ENCODE assay signal across 12 cellular contexts in the genomic region with DNA sequence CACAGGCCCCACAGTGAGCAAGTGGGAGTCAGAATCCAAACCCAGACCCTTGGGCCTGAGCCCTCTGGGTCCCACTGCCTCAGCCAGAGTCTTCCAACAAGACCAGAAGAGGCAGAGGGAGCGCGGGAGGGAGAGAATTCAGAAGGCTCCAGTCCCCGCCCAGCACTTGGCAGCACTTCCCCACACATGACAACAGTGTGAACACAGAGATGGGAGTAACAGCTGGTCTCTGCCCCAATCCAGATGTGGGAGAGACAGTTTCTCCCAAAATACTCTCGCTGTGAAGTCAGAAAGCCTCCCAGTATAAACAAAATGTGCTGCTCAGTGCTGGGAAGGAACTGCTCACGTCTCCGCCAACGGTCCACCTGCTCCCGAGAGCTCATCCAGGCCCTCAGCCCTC.
DNase-seq lines count a peak whose midpoint lies in the region; ATAC-seq and TF ChIP-seq lines count a peak whose summit lies in the region.
"Had no signal": no experiment of that assay in that cellular context is flagged by ENCODE, and none has a peak within 500 bp of the region (broad histone marks: within the 10 kb centered on the region; RNA-seq: fewer than 3 reads in every experiment).

No MANE protein-coding gene starts in this region.

- TF ChIP-seq CTCF in cardiac fibroblast (IDR thresholded peaks at IDR 0.05; ENCODE audit: low read depth, low read length): no peak
- TF ChIP-seq CTCF in glutamatergic neuron (IDR thresholded peaks at IDR 0.05; ENCODE audit: partially characterized antibody, unreplicated experiment): no peak

- intact Hi-C loops in left ventricle myocardium superior (cut with micrococcal nuclease) (no loop called here), posterior cingulate gyrus (cut with DNase I) (no loop called here)

- DNase-seq in cardiac fibroblast (ENCODE audit: low read depth in 2 of 2) (peak; percentile 43 to 73), left ventricle myocardium superior (peak; percentile 92), posterior cingulate gyrus (peak; percentile 57 to 95 (median 72)), glutamatergic neuron (no peak)
- DNase-seq in activated naive CD4-positive, alpha-beta T cell treated with anti-CD3 and anti-CD28 coated beads, Interleukin-2, amount 10 ng/mL, durations not matched to agents 7 days and 5 days: no peak
- no peak for DNase-seq in activated naive CD4-positive, alpha-beta T cell treated with anti-CD3 and anti-CD28 coated beads, Interleukin-2, amount 50 U/mL, for 72 hours (ENCODE audit: low spot score in 2 of 2)
- DNase-seq: activated CD4-positive, CD25-positive, alpha-beta regulatory T cell; activated T-cell treated with anti-CD3 and anti-CD28 coated beads, Interleukin-2, amount 50 U/mL, for 4 hours; DMS79; NCI-H526 treated with DMSO at 0.1 percent for 48 hours had no signal

- H3K27ac Mint-ChIP-seq in glutamatergic neuron (ENCODE audit: unreplicated experiment): no peak overlapping the region
- H3K27ac Mint-ChIP-seq in activated naive CD4-positive, alpha-beta T cell treated with anti-CD3 and anti-CD28 coated beads, Interleukin-2, amount 10 ng/mL, durations not matched to agents 7 days and 5 days: no peak overlapping the region
- H3K27ac Mint-ChIP-seq in activated naive CD4-positive, alpha-beta T cell treated with anti-CD3 and anti-CD28 coated beads, Interleukin-2, amount 50 U/mL, for 72 hours: no peak overlapping the region

- no peak overlapping the region for H3K4me3 Mint-ChIP-seq in glutamatergic neuron (ENCODE audit: unreplicated experiment)
- no peak overlapping the region for H3K4me3 Mint-ChIP-seq in activated naive CD4-positive, alpha-beta T cell treated with anti-CD3 and anti-CD28 coated beads, Interleukin-2, amount 10 ng/mL, durations not matched to agents 7 days and 5 days
- H3K4me3 Mint-ChIP-seq: activated T-cell treated with anti-CD3 and anti-CD28 coated beads, Interleukin-2, amount 50 U/mL, for 4 hours had no signal

- no peak overlapping the region for H3K4me3 ChIP-seq in cardiac fibroblast (replicated peaks in 1 of 2; ENCODE audit: low read depth in 2 of 2, low read length in 2 of 2)
- H3K4me3 ChIP-seq: smooth muscle cell had no signal

- peaks cover 1% of the 10 kb centered on the region for H3K9me3 Mint-ChIP-seq in glutamatergic neuron (ENCODE audit: unreplicated experiment)
- no peaks in the 10 kb centered on the region for H3K9me3 Mint-ChIP-seq in activated naive CD4-positive, alpha-beta T cell treated with anti-CD3 and anti-CD28 coated beads, Interleukin-2, amount 10 ng/mL, durations not matched to agents 7 days and 5 days
- no peaks in the 10 kb centered on the region for H3K9me3 Mint-ChIP-seq in activated naive CD4-positive, alpha-beta T cell treated with anti-CD3 and anti-CD28 coated beads, Interleukin-2, amount 50 U/mL, for 72 hours
- H3K9me3 Mint-ChIP-seq: activated T-cell treated with anti-CD3 and anti-CD28 coated beads, Interleukin-2, amount 50 U/mL, for 4 hours had no signal

- peaks cover 3% of the 10 kb centered on the region for H3K27me3 Mint-ChIP-seq in glutamatergic neuron (ENCODE audit: unreplicated experiment)
- H3K27me3 Mint-ChIP-seq in activated naive CD4-positive, alpha-beta T cell treated with anti-CD3 and anti-CD28 coated beads, Interleukin-2, amount 10 ng/mL, durations not matched to agents 7 days and 5 days: peaks cover 4% of the 10 kb centered on the region

- no peaks in the 10 kb centered on the region for H3K4me1 Mint-ChIP-seq in glutamatergic neuron (ENCODE audit: low read depth, unreplicated experiment)
- H3K4me1 Mint-ChIP-seq in activated naive CD4-positive, alpha-beta T cell treated with anti-CD3 and anti-CD28 coated beads, Interleukin-2, amount 10 ng/mL, durations not matched to agents 7 days and 5 days: no peaks in the 10 kb centered on the region

- H3K36me3 Mint-ChIP-seq in glutamatergic neuron (ENCODE audit: unreplicated experiment): no peaks in the 10 kb centered on the region
- no peaks in the 10 kb centered on the region for H3K36me3 Mint-ChIP-seq in activated naive CD4-positive, alpha-beta T cell treated with anti-CD3 and anti-CD28 coated beads, Interleukin-2, amount 10 ng/mL, durations not matched to agents 7 days and 5 days
- H3K36me3 Mint-ChIP-seq in activated naive CD4-positive, alpha-beta T cell treated with anti-CD3 and anti-CD28 coated beads, Interleukin-2, amount 50 U/mL, for 72 hours: no peaks in the 10 kb centered on the region

- ATAC-seq in left ventricle myocardium superior (peak; percentile 87), HG03432 (IDR thresholded peaks at IDR 0.05; ENCODE audit: unreplicated experiment) (no peak)
- no peak for ATAC-seq in activated naive CD4-positive, alpha-beta T cell treated with anti-CD3 and anti-CD28 coated beads, Interleukin-2, amount 50 U/mL, for 72 hours
- ATAC-seq: activated T-cell treated with anti-CD3 and anti-CD28 coated beads, Interleukin-2, amount 50 U/mL, for 4 hours had no signal

- CTCF ChIA-PET in activated naive CD4-positive, alpha-beta T cell treated with anti-CD3 and anti-CD28 coated beads, Interleukin-2, amount 10 ng/mL, durations not matched to agents 7 days and 5 days (lab: Charles Lee): no interaction called here

Comparison
In these comparisons a context has a peak if more than half of its experiments do, and no peak if none do; other contexts are left out.
1. DNase-seq: peak in cardiac fibroblast (2 of 2), left ventricle myocardium superior (single experiment) and posterior cingulate gyrus (10 of 10); none in glutamatergic neuron (single experiment), activated naive CD4-positive, alpha-beta T cell treated with anti-CD3 and anti-CD28 coated beads, Interleukin-2, amount 10 ng/mL, durations not matched to agents 7 days and 5 days (single experiment) and activated naive CD4-positive, alpha-beta T cell treated with anti-CD3 and anti-CD28 coated beads, Interleukin-2, amount 50 U/mL, for 72 hours (0 of 2).